In the genomic region with DNA sequence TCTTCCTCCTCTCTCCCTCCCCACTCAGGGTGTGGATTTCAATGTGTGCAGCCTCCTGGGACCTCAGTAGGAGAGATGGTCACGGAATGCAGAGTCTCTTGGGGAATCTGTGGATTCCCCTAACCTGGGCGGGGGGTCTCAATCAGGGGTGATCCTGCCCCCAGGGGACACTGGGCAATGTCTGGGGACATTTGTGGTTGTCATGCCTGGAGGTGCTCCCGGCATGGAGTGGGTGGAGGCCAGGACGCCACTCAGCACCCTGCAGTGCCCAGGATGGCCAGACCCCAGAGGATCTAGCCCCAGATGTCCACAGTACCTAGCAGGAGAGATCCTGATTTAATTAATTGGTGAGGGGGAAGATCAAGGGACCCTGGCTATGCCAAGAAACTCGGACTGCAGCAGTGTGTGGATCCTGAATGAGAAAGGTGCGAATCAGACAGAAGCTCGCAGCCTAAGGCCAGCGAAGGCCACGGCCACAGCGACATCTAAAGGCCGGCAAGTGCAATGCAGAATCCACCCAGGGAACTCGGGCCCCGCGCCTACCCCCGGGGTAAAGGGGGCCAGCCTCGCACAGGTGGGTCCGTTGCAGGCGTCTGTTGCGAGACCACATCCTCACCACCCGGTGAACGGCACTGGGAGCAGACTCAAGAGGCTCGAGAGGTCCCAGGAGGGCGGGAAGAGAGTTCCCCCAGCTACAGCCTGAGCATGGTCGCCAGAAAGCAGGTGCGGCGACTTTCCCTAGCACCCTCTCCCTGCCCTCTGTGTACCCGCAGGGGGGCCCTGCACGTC, we compare ENCODE assay signal across 8 cellular contexts.
A peak's percentile ranks its signal among the peaks of the same experiment; 100 is the strongest.
DNase-seq lines count a peak whose midpoint lies in the region; ATAC-seq and TF ChIP-seq lines count a peak whose summit lies in the region.

No MANE protein-coding gene starts in this region.

- H3K4me3 Mint-ChIP-seq in mesothelial cell of epicardium (no peak overlapping the region), type B pancreatic cell (no peak overlapping the region)

- H3K9ac ChIP-seq in colonic mucosa (ENCODE audit: low read depth in 2 of 2, low read length in 2 of 2), result peak overlapping the region; percentile 35 to 40

- no peaks in the 10 kb centered on the region for H3K9me3 Mint-ChIP-seq in mesothelial cell of epicardium
- H3K9me3 Mint-ChIP-seq in type B pancreatic cell, result no peaks in the 10 kb centered on the region

- H3K27me3 Mint-ChIP-seq in mesothelial cell of epicardium (ENCODE audit: low read depth), result peaks cover 2% of the 10 kb centered on the region
- H3K27me3 Mint-ChIP-seq in type B pancreatic cell, result peaks cover 9% of the 10 kb centered on the region

- H3K27ac ChIP-seq in colonic mucosa, result no peak overlapping the region

- H3K36me3 Mint-ChIP-seq in mesothelial cell of epicardium, result no peaks in the 10 kb centered on the region
- H3K36me3 Mint-ChIP-seq in type B pancreatic cell, result no peaks in the 10 kb centered on the region

- no peaks in the 10 kb centered on the region for H3K9me3 ChIP-seq in colonic mucosa

- H3K4me1 Mint-ChIP-seq in mesothelial cell of epicardium (peaks cover 3% of the 10 kb centered on the region), type B pancreatic cell (ENCODE audit: unreplicated experiment) (no peaks in the 10 kb centered on the region)

- DNase-seq in AML-193 (lab: John Stamatoyannopoulos, UW) (peak; percentile 37 to 41), HFF-Myc (ENCODE audit: extremely low read depth, low read depth) (no peak), colonic mucosa (no peak), mesothelial cell of epicardium (ENCODE audit: low spot score in 2 of 2, unreplicated experiment in 2 of 2) (no peak), type B pancreatic cell (ENCODE audit: extremely low spot score, unreplicated experiment) (no peak), cortex of kidney (lab: John Stamatoyannopoulos, UW) (no peak)

- no peaks in the 10 kb centered on the region for H3K27me3 ChIP-seq in colonic mucosa

- peaks cover 5% of the 10 kb centered on the region for H3K4me1 ChIP-seq in colonic mucosa

- H3K4me3 ChIP-seq in HFF-Myc (replicated peaks; ENCODE audit: low read depth, low read length) (no peak overlapping the region), colonic mucosa (no peak overlapping the region)

- no peaks in the 10 kb centered on the region for H3K36me3 ChIP-seq in colonic mucosa

- intact Hi-C loops in colonic mucosa (cut with DNase I), result loop anchor here (2.0 kb wide), 1 partner anchor 139 kb away; no protein-coding TSS in a partner anchor

- TF ChIP-seq CTCF in HFF-Myc (IDR thresholded peaks at IDR 0.05; ENCODE audit: low read depth, low read length, missing control alignments) (peak; percentile 92), colonic mucosa (IDR thresholded peaks at IDR 0.05) (peak; percentile 94), mesothelial cell of epicardium (IDR thresholded peaks at IDR 0.05; ENCODE audit: unreplicated experiment) (peak; percentile 72), type B pancreatic cell (conservative IDR thresholded peaks at IDR 0.05) (peak; percentile 84)

- H3K27ac Mint-ChIP-seq in mesothelial cell of epicardium (no peak overlapping the region), type B pancreatic cell (no peak overlapping the region)

- peak; percentile 52 to 55 for ATAC-seq in activated CD4-positive, CD25-positive, alpha-beta regulatory T cell treated with anti-CD3 and anti-CD28 coated beads, Interleukin-2, amount 50 U/mL, for 24 hours
- no peak for ATAC-seq in HG02938 (IDR thresholded peaks at IDR 0.05; ENCODE audit: unreplicated experiment)

Comparison
In these comparisons a context has a peak if more than half of its experiments do, and no peak if none do; other contexts are left out.
1. DNase-seq: peak in AML-193 (2 of 2); none in HFF-Myc (single experiment), colonic mucosa (single experiment), mesothelial cell of epicardium (0 of 2), type B pancreatic cell (single experiment) and cortex of kidney (single experiment).
2. Peak in every context shown above with its lines, with median percentiles within 50 percentile points of each other: CTCF ChIP-seq.